8 cellular contexts compared by ENCODE assay signal in genomic region chr2:156435392-156435724, GRCh38.
DNase-seq lines count a peak whose midpoint lies in the region; FAIRE-seq and TF ChIP-seq lines count a peak whose summit lies in the region.

No MANE protein-coding gene starts in this region.

- H4K20me1 ChIP-seq in OCI-LY3 (ENCODE audit: insufficient read depth, low read length), result no peaks in the 10 kb centered on the region; the same call in 1 of the 2 replicates

- peaks cover 47% of the 10 kb centered on the region for H3K4me1 ChIP-seq in OCI-LY3 (ENCODE audit: low read length)
- no peaks in the 10 kb centered on the region for H3K4me1 ChIP-seq in neuron (ENCODE audit: insufficient read depth, low read length)

- no peak for TF ChIP-seq CTCF in OCI-LY3 (IDR thresholded peaks at IDR 0.05; ENCODE audit: low read depth, low read length)
- TF ChIP-seq CTCF in D721Med (IDR thresholded peaks at IDR 0.05; ENCODE audit: insufficient read depth, missing control alignments), result no peak

- peaks cover 32% of the 10 kb centered on the region for H3K79me2 ChIP-seq in OCI-LY3 (ENCODE audit: low read length)

- H3K27ac ChIP-seq in OCI-LY3 (ENCODE audit: low read length), result peak overlapping the region; percentile 52
- H3K27ac ChIP-seq in epithelial cell of prostate, result peak overlapping the region; percentile 93

- H3K4me2 ChIP-seq in OCI-LY3 (ENCODE audit: low read length), result peak overlapping the region; percentile 88

- H2AFZ ChIP-seq in OCI-LY3 (ENCODE audit: low read depth, low read length) (peak overlapping the region; percentile 34), neuron (ENCODE audit: low read depth, low read length) (peak overlapping the region; percentile 51)

- H3K4me3 ChIP-seq in OCI-LY3 (ENCODE audit: low read length) (peak overlapping the region; percentile 85), neuron (ENCODE audit: low read length) (peak overlapping the region; percentile 45)

- H3K9ac ChIP-seq in OCI-LY3 (ENCODE audit: low read length), result peak overlapping the region; percentile 91

- DNase-seq in NCI-H1105 (lab: John Stamatoyannopoulos, UW) (peak; percentile 44), NCI-H1105 treated with DMSO at 0.1 percent for 48 hours (lab: John Stamatoyannopoulos, UW) (no peak), epithelial cell of prostate (ENCODE audit: low read depth, low spot score) (no peak), D721Med (ENCODE audit: insufficient read length, low spot score) (no peak), SW 1271 (lab: John Stamatoyannopoulos, UW) (no peak), NCI-H187 treated with DMSO at 0.1 percent for 48 hours (lab: John Stamatoyannopoulos, UW) (no peak)

- no peaks in the 10 kb centered on the region for H3K27me3 ChIP-seq in OCI-LY3 (ENCODE audit: low read depth, low read length)
- no peaks in the 10 kb centered on the region for H3K27me3 ChIP-seq in neuron (ENCODE audit: insufficient read depth, low read length)

- no peaks in the 10 kb centered on the region for H3K36me3 ChIP-seq in OCI-LY3 (replicated peaks; ENCODE audit: low read depth, low read length)
- H3K36me3 ChIP-seq in neuron (ENCODE audit: insufficient read depth, low read length), result no peaks in the 10 kb centered on the region

- H3K9me3 ChIP-seq in OCI-LY3 (ENCODE audit: insufficient read depth, low read length) (no peaks in the 10 kb centered on the region), neuron (ENCODE audit: low read length) (no peaks in the 10 kb centered on the region)

- no peak for FAIRE-seq in D721Med (lab: Jason Lieb, UNC)
